ENCODE assay signal across 1 cellular context in genomic region chr13:44884076-44884729, GRCh38.
TF ChIP-seq lines count a peak whose summit lies in the region.

No MANE protein-coding gene starts in this region.

TF ChIP-seq in IMR-90, 13 proteins besides CTCF, POLR2A, EP300 and RAD21 (continued from another document):
- TF ChIP-seq USF2 (IDR thresholded peaks at IDR 0.05; ENCODE audit: low read depth, low read length), result peak; percentile 80
- TF ChIP-seq CHD1 (IDR thresholded peaks at IDR 0.05; ENCODE audit: low read depth, low read length), result no peak
- no peak for TF ChIP-seq SMC3 (IDR thresholded peaks at IDR 0.05; ENCODE audit: low read depth, low read length)
- TF ChIP-seq NFE2L2 (IDR thresholded peaks at IDR 0.05; ENCODE audit: low read depth, low read length), result no peak
- TF ChIP-seq MAFK (IDR thresholded peaks at IDR 0.05; ENCODE audit: low read depth, low read length), result peak; percentile 25; the same call in 1 of the 2 replicates
- TF ChIP-seq FOS (IDR thresholded peaks at IDR 0.05; ENCODE audit: low read depth, low read length), result 0 out of 2 replicates have a peak, but pooled peaks have one; percentile 6
- no peak for TF ChIP-seq CEBPB (IDR thresholded peaks at IDR 0.05; ENCODE audit: low read depth, low read length)
- TF ChIP-seq ELK1 (IDR thresholded peaks at IDR 0.05; ENCODE audit: borderline replicate concordance, low read depth, low read length), result no peak
- 0 out of 2 replicates have a peak, but pooled peaks have one; percentile 29 for TF ChIP-seq MXI1 (IDR thresholded peaks at IDR 0.05; ENCODE audit: borderline replicate concordance, low read depth, low read length)
- no peak for TF ChIP-seq BHLHE40 (IDR thresholded peaks at IDR 0.05; ENCODE audit: low read depth, low read length)
- no peak for TF ChIP-seq RFX5 (IDR thresholded peaks at IDR 0.05; ENCODE audit: low read depth, low read length)
- 0 out of 2 replicates have a peak, but pooled peaks have one; percentile 17 for TF ChIP-seq MAZ (IDR thresholded peaks at IDR 0.05; ENCODE audit: borderline replicate concordance, low read depth, low read length)
